ENCODE assay signal across 9 cellular contexts in the genomic region with DNA sequence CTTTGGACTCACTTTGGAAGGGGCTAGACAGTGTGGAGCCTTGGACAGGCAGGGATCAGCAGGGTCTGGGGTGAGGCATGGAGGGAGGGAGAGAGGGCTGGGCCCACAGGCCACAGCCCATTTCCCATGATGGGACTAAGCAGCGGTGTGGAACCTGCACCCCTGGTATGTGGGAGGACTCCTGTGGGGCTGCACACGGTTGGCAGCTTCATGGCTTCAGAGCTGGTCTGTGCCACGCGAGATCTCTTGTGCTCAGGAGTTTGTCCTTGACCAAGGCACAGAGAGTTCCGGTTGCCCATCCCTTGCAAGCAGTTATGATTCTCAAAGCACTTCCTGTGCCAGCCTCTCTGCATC. TPM values are rescaled to one million over a fixed set of nuclear protein-coding genes. Genes with fewer than 3 reads are reported as not detected.
DNase-seq lines count a peak whose midpoint lies in the region; ATAC-seq and TF ChIP-seq lines count a peak whose summit lies in the region.
"Had no signal": no experiment of that assay in that cellular context is flagged by ENCODE, and none has a peak within 500 bp of the region (broad histone marks: within the 10 kb centered on the region; RNA-seq: fewer than 3 reads in every experiment).

No MANE protein-coding gene starts in this region.

- H3K36me3 ChIP-seq in CD8-positive, alpha-beta T cell (ENCODE audit: insufficient read depth, low read length): peaks cover 7% of the 10 kb centered on the region
- H3K36me3 ChIP-seq in OCI-LY3 (replicated peaks; ENCODE audit: low read depth, low read length): no peaks in the 10 kb centered on the region
- H3K36me3 ChIP-seq in tibial nerve: no peaks in the 10 kb centered on the region
- H3K36me3 ChIP-seq: ovary had no signal

- intact Hi-C loops in CD8-positive, alpha-beta T cell (cut with DNase I, micrococcal nuclease): no loop called here
- intact Hi-C loops in dendritic cell treated with granulocyte-macrophage colony-stimulating factor and Interleukin-4, amounts not matched to agents 40 ng/mL and 50 ng/mL, for 4 days (cut with micrococcal nuclease): loop anchor here (5.0 kb wide), 2 partner anchors 34 to 46 kb away; no protein-coding TSS in a partner anchor
- intact Hi-C loops in posterior vena cava (cut with DNase I): loop anchor here in 1 of 2 donors (10.0 kb wide), 1 partner anchor 253 kb away; no protein-coding TSS in a partner anchor

- H3K9me3 Mint-ChIP-seq in CD8-positive, alpha-beta T cell: no peaks in the 10 kb centered on the region
- no peaks in the 10 kb centered on the region for H3K9me3 Mint-ChIP-seq in dendritic cell treated with granulocyte-macrophage colony-stimulating factor and Interleukin-4, amounts not matched to agents 40 ng/mL and 50 ng/mL, for 4 days

- TF ChIP-seq EP300 in tibial nerve (IDR thresholded peaks at IDR 0.05): no peak

- peak overlapping the region; percentile 73; the same call in 1 of the 2 replicates for H2AFZ ChIP-seq in OCI-LY3 (ENCODE audit: low read depth, low read length)

- CTCF ChIA-PET in CD8-positive, alpha-beta T cell (lab: Charles Lee): interaction anchor here (0.9 to 6.2 kb wide), 6 partner anchors 13 to 371 kb away, joined by 3 to 34 read pairs (median 3); no protein-coding TSS in a partner anchor

- no peaks in the 10 kb centered on the region for H3K79me2 ChIP-seq in OCI-LY3 (ENCODE audit: low read length)

- peak overlapping the region; percentile 13 for H3K4me3 Mint-ChIP-seq in CD8-positive, alpha-beta T cell
- peak overlapping the region; percentile 33 for H3K4me3 Mint-ChIP-seq in dendritic cell treated with granulocyte-macrophage colony-stimulating factor and Interleukin-4, amounts not matched to agents 40 ng/mL and 50 ng/mL, for 4 days

- peak overlapping the region; percentile 84 for H3K27ac Mint-ChIP-seq in CD8-positive, alpha-beta T cell
- peak overlapping the region; percentile 100 for H3K27ac Mint-ChIP-seq in dendritic cell treated with granulocyte-macrophage colony-stimulating factor and Interleukin-4, amounts not matched to agents 40 ng/mL and 50 ng/mL, for 4 days

- no peak overlapping the region for H3K27ac ChIP-seq in CD8-positive, alpha-beta T cell (ENCODE audit: low read depth, low read length)
- H3K27ac ChIP-seq in OCI-LY3 (ENCODE audit: low read length) (peak overlapping the region; percentile 60), tibial nerve (peak overlapping the region in 2 of 4 donors; percentile 32 to 55)
- H3K27ac ChIP-seq: ovary had no signal

- H3K27me3 Mint-ChIP-seq in CD8-positive, alpha-beta T cell (ENCODE audit: low read depth): no peaks in the 10 kb centered on the region
- H3K27me3 Mint-ChIP-seq in dendritic cell treated with granulocyte-macrophage colony-stimulating factor and Interleukin-4, amounts not matched to agents 40 ng/mL and 50 ng/mL, for 4 days: no peaks in the 10 kb centered on the region

- WGBS in tibial nerve, 2 donors: 75 to 77% methylated on average over 3 to 5 of the region's 5 CpGs

- H3K4me1 Mint-ChIP-seq in CD8-positive, alpha-beta T cell (ENCODE audit: low read depth): peaks cover 23% of the 10 kb centered on the region
- peaks cover 73% of the 10 kb centered on the region for H3K4me1 Mint-ChIP-seq in dendritic cell treated with granulocyte-macrophage colony-stimulating factor and Interleukin-4, amounts not matched to agents 40 ng/mL and 50 ng/mL, for 4 days (ENCODE audit: low read depth)

- TF ChIP-seq POLR2A in tibial nerve (IDR thresholded peaks at IDR 0.05): no peak

- peaks cover 10% of the 10 kb centered on the region for H3K36me3 Mint-ChIP-seq in CD8-positive, alpha-beta T cell
- peaks cover 26% of the 10 kb centered on the region for H3K36me3 Mint-ChIP-seq in dendritic cell treated with granulocyte-macrophage colony-stimulating factor and Interleukin-4, amounts not matched to agents 40 ng/mL and 50 ng/mL, for 4 days (ENCODE audit: low read depth)

- POLR2A ChIA-PET in CD8-positive, alpha-beta T cell (lab: Charles Lee): interaction anchor here (1.0 kb wide), 1 partner anchor 12 kb away, joined by 3 read pairs; no protein-coding TSS in a partner anchor

- DNase-seq in CD8-positive, alpha-beta T cell: no peak
- peak; percentile 65 for DNase-seq in posterior vena cava (ENCODE audit: low spot score)
- DNase-seq in LoVo (ENCODE audit: low spot score): no peak
- no peak for DNase-seq in SKM-1 (lab: John Stamatoyannopoulos, UW; ENCODE audit: unreplicated experiment)
- no peak for DNase-seq in DMS79 treated with DMSO at 0.1 percent for 48 hours (lab: John Stamatoyannopoulos, UW)
- DNase-seq in tibial nerve (ENCODE audit: low spot score in 2 of 2): no peak
- DNase-seq: ovary had no signal

- no peaks in the 10 kb centered on the region for H3K9me3 ChIP-seq in CD8-positive, alpha-beta T cell (ENCODE audit: low read length)
- no peaks in the 10 kb centered on the region for H3K9me3 ChIP-seq in OCI-LY3 (ENCODE audit: insufficient read depth, low read length)
- H3K9me3 ChIP-seq in tibial nerve: no peaks in the 10 kb centered on the region
- H3K9me3 ChIP-seq: ovary had no signal

- H3K4me2 ChIP-seq in OCI-LY3 (ENCODE audit: low read length): peak overlapping the region; percentile 63

- no peak overlapping the region for H3K9ac ChIP-seq in OCI-LY3 (ENCODE audit: low read length)

- no peak overlapping the region for H3K4me3 ChIP-seq in CD8-positive, alpha-beta T cell (ENCODE audit: low read depth, low read length)
- peak overlapping the region; percentile 26; the same call in 1 of the 2 replicates for H3K4me3 ChIP-seq in OCI-LY3 (ENCODE audit: low read length)
- H3K4me3 ChIP-seq in tibial nerve: no peak overlapping the region
- H3K4me3 ChIP-seq: ovary had no signal

- TF ChIP-seq CTCF in CD8-positive, alpha-beta T cell (IDR thresholded peaks at IDR 0.05): no peak
- TF ChIP-seq CTCF in OCI-LY3 (IDR thresholded peaks at IDR 0.05; ENCODE audit: low read depth, low read length): no peak
- no peak for TF ChIP-seq CTCF in tibial nerve (IDR thresholded peaks at IDR 0.05)

- no peaks in the 10 kb centered on the region for H4K20me1 ChIP-seq in OCI-LY3 (ENCODE audit: insufficient read depth, low read length)

- ATAC-seq in CD8-positive, alpha-beta T cell: peak; percentile 26

- H3K4me1 ChIP-seq in CD8-positive, alpha-beta T cell (ENCODE audit: insufficient read depth, low read length): peaks cover 28% of the 10 kb centered on the region
- H3K4me1 ChIP-seq in OCI-LY3 (ENCODE audit: low read length) (peaks cover 52% of the 10 kb centered on the region), tibial nerve (peaks cover 0 to 13% (median 9%) of the 10 kb centered on the region in 4 donors)

- H3K27me3 ChIP-seq in CD8-positive, alpha-beta T cell (ENCODE audit: insufficient read depth, low read length): no peaks in the 10 kb centered on the region
- H3K27me3 ChIP-seq in OCI-LY3 (ENCODE audit: low read depth, low read length) (no peaks in the 10 kb centered on the region), tibial nerve (no peaks in the 10 kb centered on the region)
- H3K27me3 ChIP-seq: ovary had no signal

RNA-seq across cellular contexts. Expression of a gene that starts 8.1 kb away (rescaled TPM):
- total RNA-seq in CD8-positive, alpha-beta T cell: 10 to 100 TPM; 71.0 to 73.3 TPM
- total RNA-seq in posterior vena cava: 100 to 1,000 TPM; 202 to 246 TPM
- 100 to 1,000 TPM; 175 to 328 (median 234) TPM for total RNA-seq in tibial nerve

RNA-seq across cellular contexts. Expression of a gene that starts 39.1 kb away (rescaled TPM):
- 100 to 1,000 TPM; 234 to 245 TPM for total RNA-seq in CD8-positive, alpha-beta T cell
- total RNA-seq in posterior vena cava (100 to 1,000 TPM in 1 of 2 donors, 10 to 100 TPM in 1; 47.9 to 122 TPM), tibial nerve (10 to 100 TPM; 32.7 to 87.3 (median 56.2) TPM)

RNA-seq across cellular contexts. Expression of a gene that starts 58.3 kb away (rescaled TPM):
- total RNA-seq in CD8-positive, alpha-beta T cell: 10 to 100 TPM in 1 of 2 experiments, 1 to 10 TPM in 1; 8.2 to 10.0 TPM
- total RNA-seq in posterior vena cava: 10 to 100 TPM; 25.8 to 31.6 TPM
- 10 to 100 TPM in 2 of 4 donors, 1 to 10 TPM in 2; 3.7 to 19.8 (median 13.3) TPM for total RNA-seq in tibial nerve
